In genomic region chrX:2500681-2501151, GRCh38 we compare ENCODE assay signal across 8 cellular contexts. TPM values are rescaled to one million over a fixed set of nuclear protein-coding genes. Genes with fewer than 3 reads are reported as not detected.
DNase-seq lines count a peak whose midpoint lies in the region; ATAC-seq lines count a peak whose summit lies in the region.

DHRSX (minus strand) TSS chrX:2500976; CDS start chrX:2500925, 51 bp downstream.
ZBED1 (minus strand) TSS chrX:2500976; CDS start chrX:2490719, 10,257 bp downstream.

- CTCF ChIA-PET in activated CD4-positive, alpha-beta T cell treated with anti-CD3 and anti-CD28 coated beads for 36 hours (lab: Charles Lee): no interaction called here

- H3K27me3 Mint-ChIP-seq in activated CD4-positive, alpha-beta T cell treated with anti-CD3 and anti-CD28 coated beads for 36 hours: no peaks in the 10 kb centered on the region
- H3K27me3 Mint-ChIP-seq in stimulated activated naive CD8-positive, alpha-beta T cell treated with anti-CD3 and anti-CD28 coated beads, Interleukin-15, amount 100 ng/mL, for 72 hours: no peaks in the 10 kb centered on the region

- peaks cover 21% of the 10 kb centered on the region for H3K36me3 Mint-ChIP-seq in activated CD4-positive, alpha-beta T cell treated with anti-CD3 and anti-CD28 coated beads for 36 hours (ENCODE audit: low read depth)

- H3K4me1 ChIP-seq in mononuclear cell (ENCODE audit: insufficient read depth, low read length): peaks cover 32% of the 10 kb centered on the region

- peak within 1 kb of the TSS; percentile 74 for H3K4me3 Mint-ChIP-seq in activated CD4-positive, alpha-beta T cell treated with anti-CD3 and anti-CD28 coated beads for 36 hours
- H3K4me3 Mint-ChIP-seq in stimulated activated naive CD8-positive, alpha-beta T cell treated with anti-CD3 and anti-CD28 coated beads, Interleukin-15, amount 100 ng/mL, for 72 hours: peak within 1 kb of the TSS; percentile 81 to 85

- POLR2A ChIA-PET in activated CD4-positive, alpha-beta T cell treated with anti-CD3 and anti-CD28 coated beads for 36 hours (lab: Charles Lee): no interaction called here

- peak within 1 kb of the TSS; percentile 81 for H3K27ac Mint-ChIP-seq in activated CD4-positive, alpha-beta T cell treated with anti-CD3 and anti-CD28 coated beads for 36 hours
- peak within 1 kb of the TSS; percentile 97 for H3K27ac Mint-ChIP-seq in stimulated activated naive CD8-positive, alpha-beta T cell treated with anti-CD3 and anti-CD28 coated beads, Interleukin-15, amount 100 ng/mL, for 72 hours

- ATAC-seq in GM19025 (IDR thresholded peaks at IDR 0.05; ENCODE audit: low read depth, unreplicated experiment) (peak; percentile 72), HG03159 (IDR thresholded peaks at IDR 0.05; ENCODE audit: unreplicated experiment) (peak; percentile 56)
- peak; percentile 78 for ATAC-seq in activated CD4-positive, alpha-beta T cell treated with anti-CD3 and anti-CD28 coated beads for 36 hours
- peak; percentile 76 for ATAC-seq in stimulated activated naive CD8-positive, alpha-beta T cell treated with anti-CD3 and anti-CD28 coated beads, Interleukin-15, amount 100 ng/mL, for 72 hours

- H3K4me3 ChIP-seq in mononuclear cell (ENCODE audit: low read length): peak within 1 kb of the TSS; percentile 74

- DNase-seq in activated CD4-positive, alpha-beta T cell treated with anti-CD3 and anti-CD28 coated beads for 36 hours: peak; percentile 72
- peak; percentile 21 for DNase-seq in effector CD4-positive, alpha-beta T cell
- DNase-seq in stimulated activated naive CD8-positive, alpha-beta T cell treated with anti-CD3 and anti-CD28 coated beads, Interleukin-15, amount 100 ng/mL, for 72 hours: peak; percentile 47 to 63
- DNase-seq in stimulated activated naive CD4-positive, alpha-beta T cell (lab: John Stamatoyannopoulos, UW): no peak
- no peak for DNase-seq in NCI-H510A treated with DMSO at 0.1 percent for 48 hours (lab: John Stamatoyannopoulos, UW)

- no peaks in the 10 kb centered on the region for H3K9me3 Mint-ChIP-seq in activated CD4-positive, alpha-beta T cell treated with anti-CD3 and anti-CD28 coated beads for 36 hours (ENCODE audit: low read depth)
- H3K9me3 Mint-ChIP-seq in stimulated activated naive CD8-positive, alpha-beta T cell treated with anti-CD3 and anti-CD28 coated beads, Interleukin-15, amount 100 ng/mL, for 72 hours: no peaks in the 10 kb centered on the region

- H3K4me1 Mint-ChIP-seq in activated CD4-positive, alpha-beta T cell treated with anti-CD3 and anti-CD28 coated beads for 36 hours: peaks cover 26% of the 10 kb centered on the region
- H3K4me1 Mint-ChIP-seq in stimulated activated naive CD8-positive, alpha-beta T cell treated with anti-CD3 and anti-CD28 coated beads, Interleukin-15, amount 100 ng/mL, for 72 hours: peaks cover 33% of the 10 kb centered on the region

- H3K27me3 ChIP-seq in mononuclear cell (ENCODE audit: insufficient read depth, low read length): no peaks in the 10 kb centered on the region

- H3K9me3 ChIP-seq in mononuclear cell (ENCODE audit: low read depth, low read length): no peaks in the 10 kb centered on the region

- intact Hi-C loops in activated CD4-positive, alpha-beta T cell treated with anti-CD3 and anti-CD28 coated beads for 36 hours (cut with DNase I, micrococcal nuclease): loop anchor here in 1 of 2 experiments (1.0 to 5.0 kb wide), 6 partner anchors 92 to 1293 kb away; partner anchors contain the start of gene CD99

RNA-seq across cellular contexts. Expression of gene DHRSX, which starts in this region (rescaled TPM):
- 10 to 100 TPM; 13.8 to 17.7 TPM for total RNA-seq in activated CD4-positive, alpha-beta T cell treated with anti-CD3 and anti-CD28 coated beads for 36 hours
- 11.0 TPM for total RNA-seq in mononuclear cell

RNA-seq across cellular contexts. Expression of gene ZBED1, which starts in this region (rescaled TPM):
- total RNA-seq in activated CD4-positive, alpha-beta T cell treated with anti-CD3 and anti-CD28 coated beads for 36 hours: 10 to 100 TPM; 30.0 to 33.6 TPM
- 20.3 TPM for total RNA-seq in mononuclear cell

Comparison
In these comparisons a context has a peak if more than half of its experiments do, and no peak if none do; other contexts are left out.
1. DNase-seq: peak in activated CD4-positive, alpha-beta T cell treated with anti-CD3 and anti-CD28 coated beads for 36 hours (single experiment), effector CD4-positive, alpha-beta T cell (single experiment) and stimulated activated naive CD8-positive, alpha-beta T cell treated with anti-CD3 and anti-CD28 coated beads, Interleukin-15, amount 100 ng/mL, for 72 hours (2 of 2); none in stimulated activated naive CD4-positive, alpha-beta T cell (0 of 6) and NCI-H510A treated with DMSO at 0.1 percent for 48 hours (single experiment).
2. Peak in every context shown above with its lines, with median percentiles within 50 percentile points of each other: ATAC-seq.